In genomic region chr13:106986033-106986484, GRCh38 we compare ENCODE assay signal across 19 cellular contexts.
DNase-seq lines count a peak whose midpoint lies in the region; ATAC-seq, FAIRE-seq and TF ChIP-seq lines count a peak whose summit lies in the region.
"Had no signal": no experiment of that assay in that cellular context is flagged by ENCODE, and none has a peak within 500 bp of the region (broad histone marks: within the 10 kb centered on the region; RNA-seq: fewer than 3 reads in every experiment).

No MANE protein-coding gene starts in this region.

- H3K4me1 ChIP-seq in BLaER1 (peaks cover 73% of the 10 kb centered on the region), foreskin keratinocyte (no peaks in the 10 kb centered on the region)

- TF ChIP-seq CTCF in foreskin keratinocyte (conservative IDR thresholded peaks at IDR 0.05) = no peak
- TF ChIP-seq CTCF in mesothelial cell of epicardium (IDR thresholded peaks at IDR 0.05; ENCODE audit: unreplicated experiment) = no peak

- H3K4me1 Mint-ChIP-seq in mesothelial cell of epicardium = peaks cover 40% of the 10 kb centered on the region
- H3K4me1 Mint-ChIP-seq: activated naive CD4-positive, alpha-beta T cell treated with anti-CD3 and anti-CD28 coated beads, Interleukin-2, amount 50 U/mL, for 24 hours; natural killer cell had no signal

- no peaks in the 10 kb centered on the region for H3K36me3 ChIP-seq in BLaER1

- H4K20me1 ChIP-seq in BLaER1 = no peaks in the 10 kb centered on the region

- peak overlapping the region; percentile 10 for H3K4me3 Mint-ChIP-seq in mesothelial cell of epicardium
- H3K4me3 Mint-ChIP-seq: activated naive CD4-positive, alpha-beta T cell treated with anti-CD3 and anti-CD28 coated beads, Interleukin-2, amount 50 U/mL, for 24 hours; natural killer cell had no signal

- H3K27me3 ChIP-seq in BLaER1 = no peaks in the 10 kb centered on the region
- no peaks in the 10 kb centered on the region for H3K27me3 ChIP-seq in foreskin keratinocyte

- H3K36me3 Mint-ChIP-seq in mesothelial cell of epicardium = no peaks in the 10 kb centered on the region
- H3K36me3 Mint-ChIP-seq: activated naive CD4-positive, alpha-beta T cell treated with anti-CD3 and anti-CD28 coated beads, Interleukin-2, amount 50 U/mL, for 24 hours; natural killer cell had no signal

- peak overlapping the region; percentile 65 for H3K4me2 ChIP-seq in BLaER1

- no peak for FAIRE-seq in HTR-8/SVneo (lab: Jason Lieb, UNC)
- FAIRE-seq: RCC 7860 had no signal

- ATAC-seq in foreskin keratinocyte (peak; percentile 67), HG03378 (IDR thresholded peaks at IDR 0.05; ENCODE audit: unreplicated experiment) (no peak)
- ATAC-seq: natural killer cell had no signal

- H3K9ac ChIP-seq in BLaER1 = no peak overlapping the region; the same call in 1 of the 2 replicates

- no peak overlapping the region for H3K4me3 ChIP-seq in BLaER1

- no peaks in the 10 kb centered on the region for H3K9me3 Mint-ChIP-seq in mesothelial cell of epicardium

- H3K27ac ChIP-seq in BLaER1 = peak overlapping the region; percentile 62
- no peak overlapping the region for H3K27ac ChIP-seq in foreskin keratinocyte

- H3K27me3 Mint-ChIP-seq in mesothelial cell of epicardium (ENCODE audit: low read depth) = no peaks in the 10 kb centered on the region
- H3K27me3 Mint-ChIP-seq: activated naive CD4-positive, alpha-beta T cell treated with anti-CD3 and anti-CD28 coated beads, Interleukin-2, amount 50 U/mL, for 24 hours had no signal

- peaks cover 2% of the 10 kb centered on the region for H3K9me3 ChIP-seq in BLaER1

- DNase-seq in NCI-H226 = peak; percentile 87
- peak; percentile 10 to 53 for DNase-seq in foreskin keratinocyte
- peak in 1 of 2 experiments; percentile 39 for DNase-seq in mesothelial cell of epicardium (ENCODE audit: low spot score in 2 of 2, unreplicated experiment in 2 of 2)
- DNase-seq in NCI-H2171 (lab: John Stamatoyannopoulos, UW) = no peak
- DNase-seq in SHP77 (lab: John Stamatoyannopoulos, UW) = no peak
- DNase-seq in HTR-8/SVneo (ENCODE audit: insufficient read length, low spot score) = no peak
- DNase-seq: ACHN; activated CD4-positive, alpha-beta T cell treated with anti-CD3 and anti-CD28 coated beads, Interleukin-2, amount 50 U/mL, for 4 hours; activated T-cell treated with anti-CD3 and anti-CD28 coated beads, Interleukin-2, amount 50 U/mL, for 1 hour; caudate nucleus; COR-L47; effector memory CD4-positive, alpha-beta T cell; mammary epithelial cell; natural killer cell; NCI-H2029 had no signal

- no peak overlapping the region for H3K27ac Mint-ChIP-seq in mesothelial cell of epicardium
- H3K27ac Mint-ChIP-seq: activated naive CD4-positive, alpha-beta T cell treated with anti-CD3 and anti-CD28 coated beads, Interleukin-2, amount 50 U/mL, for 24 hours; natural killer cell had no signal

Comparison
In these comparisons a context has a peak if more than half of its experiments do, and no peak if none do; other contexts are left out.
1. DNase-seq: peak in NCI-H226 (single experiment) and foreskin keratinocyte (2 of 2); none in NCI-H2171 (single experiment), SHP77 (0 of 2) and HTR-8/SVneo (single experiment).